1 cellular context compared by ENCODE assay signal in genomic region chr10:119441921-119442757, GRCh38.
TF ChIP-seq lines count a peak whose summit lies in the region.

No MANE protein-coding gene starts in this region.

TF ChIP-seq in SK-N-SH, 30 proteins besides CTCF, POLR2A, EP300 and RAD21 (continued from another document):
- TF ChIP-seq, protein P1, sequence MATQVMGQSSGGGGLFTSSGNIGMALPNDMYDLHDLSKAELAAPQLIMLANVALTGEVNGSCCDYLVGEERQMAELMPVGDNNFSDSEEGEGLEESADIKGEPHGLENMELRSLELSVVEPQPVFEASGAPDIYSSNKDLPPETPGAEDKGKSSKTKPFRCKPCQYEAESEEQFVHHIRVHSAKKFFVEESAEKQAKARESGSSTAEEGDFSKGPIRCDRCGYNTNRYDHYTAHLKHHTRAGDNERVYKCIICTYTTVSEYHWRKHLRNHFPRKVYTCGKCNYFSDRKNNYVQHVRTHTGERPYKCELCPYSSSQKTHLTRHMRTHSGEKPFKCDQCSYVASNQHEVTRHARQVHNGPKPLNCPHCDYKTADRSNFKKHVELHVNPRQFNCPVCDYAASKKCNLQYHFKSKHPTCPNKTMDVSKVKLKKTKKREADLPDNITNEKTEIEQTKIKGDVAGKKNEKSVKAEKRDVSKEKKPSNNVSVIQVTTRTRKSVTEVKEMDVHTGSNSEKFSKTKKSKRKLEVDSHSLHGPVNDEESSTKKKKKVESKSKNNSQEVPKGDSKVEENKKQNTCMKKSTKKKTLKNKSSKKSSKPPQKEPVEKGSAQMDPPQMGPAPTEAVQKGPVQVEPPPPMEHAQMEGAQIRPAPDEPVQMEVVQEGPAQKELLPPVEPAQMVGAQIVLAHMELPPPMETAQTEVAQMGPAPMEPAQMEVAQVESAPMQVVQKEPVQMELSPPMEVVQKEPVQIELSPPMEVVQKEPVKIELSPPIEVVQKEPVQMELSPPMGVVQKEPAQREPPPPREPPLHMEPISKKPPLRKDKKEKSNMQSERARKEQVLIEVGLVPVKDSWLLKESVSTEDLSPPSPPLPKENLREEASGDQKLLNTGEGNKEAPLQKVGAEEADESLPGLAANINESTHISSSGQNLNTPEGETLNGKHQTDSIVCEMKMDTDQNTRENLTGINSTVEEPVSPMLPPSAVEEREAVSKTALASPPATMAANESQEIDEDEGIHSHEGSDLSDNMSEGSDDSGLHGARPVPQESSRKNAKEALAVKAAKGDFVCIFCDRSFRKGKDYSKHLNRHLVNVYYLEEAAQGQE (IDR thresholded peaks at IDR 0.05; ENCODE audit: low read depth, low read length) = no peak
- TF ChIP-seq, protein P2, sequence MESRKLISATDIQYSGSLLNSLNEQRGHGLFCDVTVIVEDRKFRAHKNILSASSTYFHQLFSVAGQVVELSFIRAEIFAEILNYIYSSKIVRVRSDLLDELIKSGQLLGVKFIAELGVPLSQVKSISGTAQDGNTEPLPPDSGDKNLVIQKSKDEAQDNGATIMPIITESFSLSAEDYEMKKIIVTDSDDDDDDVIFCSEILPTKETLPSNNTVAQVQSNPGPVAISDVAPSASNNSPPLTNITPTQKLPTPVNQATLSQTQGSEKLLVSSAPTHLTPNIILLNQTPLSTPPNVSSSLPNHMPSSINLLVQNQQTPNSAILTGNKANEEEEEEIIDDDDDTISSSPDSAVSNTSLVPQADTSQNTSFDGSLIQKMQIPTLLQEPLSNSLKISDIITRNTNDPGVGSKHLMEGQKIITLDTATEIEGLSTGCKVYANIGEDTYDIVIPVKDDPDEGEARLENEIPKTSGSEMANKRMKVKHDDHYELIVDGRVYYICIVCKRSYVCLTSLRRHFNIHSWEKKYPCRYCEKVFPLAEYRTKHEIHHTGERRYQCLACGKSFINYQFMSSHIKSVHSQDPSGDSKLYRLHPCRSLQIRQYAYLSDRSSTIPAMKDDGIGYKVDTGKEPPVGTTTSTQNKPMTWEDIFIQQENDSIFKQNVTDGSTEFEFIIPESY (IDR thresholded peaks at IDR 0.05; ENCODE audit: borderline replicate concordance, low read depth) = no peak
- no peak for TF ChIP-seq POLR2AphosphoS5 (IDR thresholded peaks at IDR 0.05; ENCODE audit: low read depth, low read length)
